Comparison of ENCODE assay signal across 11 cellular contexts in the genomic region with DNA sequence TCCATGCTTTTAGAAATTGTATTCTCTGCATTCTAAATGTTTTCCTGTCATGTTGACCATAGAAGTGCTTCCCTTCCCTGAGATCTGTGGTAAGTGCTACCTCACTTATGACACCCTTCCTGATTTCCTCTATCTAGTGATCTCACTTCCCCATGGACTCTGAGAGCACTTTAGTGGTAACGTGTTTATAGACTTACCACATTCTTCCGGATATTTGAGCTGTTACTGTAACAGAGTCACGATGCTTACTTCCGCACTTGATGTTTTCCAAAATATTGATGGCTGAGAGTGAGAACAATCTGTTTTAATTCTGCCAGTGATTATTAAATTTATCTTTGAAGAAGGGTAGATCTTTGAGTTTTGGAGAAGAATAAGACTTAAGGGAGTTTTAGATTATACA.
DNase-seq lines count a peak whose midpoint lies in the region; ATAC-seq and TF ChIP-seq lines count a peak whose summit lies in the region.
"Had no signal": no experiment of that assay in that cellular context is flagged by ENCODE, and none has a peak within 500 bp of the region (broad histone marks: within the 10 kb centered on the region; RNA-seq: fewer than 3 reads in every experiment).

No MANE protein-coding gene starts in this region.

- H3K4me3 ChIP-seq in heart left ventricle (no peak overlapping the region), thoracic aorta (no peak overlapping the region), Caco-2 (ENCODE audit: low read depth, low read length) (no peak overlapping the region)
- H3K4me3 ChIP-seq: SK-N-MC had no signal

- H3K9me3 Mint-ChIP-seq in activated T-cell treated with anti-CD3 and anti-CD28 coated beads, Interleukin-2, amount 50 U/mL, for 4 hours = peaks cover 50% of the 10 kb centered on the region
- H3K9me3 Mint-ChIP-seq in T-helper 1 cell treated with Interleukin-12 subunit alpha and Interleukin-12 subunit beta and Interleukin-4 antibody, amounts not matched to agents 30 μg/mL and 1 μg/mL, for 36 hours = peaks cover 54% of the 10 kb centered on the region
- H3K9me3 Mint-ChIP-seq in Caco-2 (ENCODE audit: unreplicated experiment) = peaks cover 56% of the 10 kb centered on the region

- TF ChIP-seq CTCF in heart left ventricle (IDR thresholded peaks at IDR 0.05) (no peak), thoracic aorta (IDR thresholded peaks at IDR 0.05) (no peak), Caco-2 (IDR thresholded peaks at IDR 0.05; ENCODE audit: insufficient read depth in 1 of 2, low read depth in 1 of 2, low read length in 1 of 2, severe bottlenecking in 1 of 2, unreplicated experiment in 1 of 2) (no peak)

- H3K4me3 Mint-ChIP-seq in activated T-cell treated with anti-CD3 and anti-CD28 coated beads, Interleukin-2, amount 50 U/mL, for 4 hours = peak overlapping the region; percentile 36
- H3K4me3 Mint-ChIP-seq in T-helper 1 cell treated with Interleukin-12 subunit alpha and Interleukin-12 subunit beta and Interleukin-4 antibody, amounts not matched to agents 30 μg/mL and 1 μg/mL, for 36 hours = no peak overlapping the region
- no peak overlapping the region for H3K4me3 Mint-ChIP-seq in Caco-2 (ENCODE audit: unreplicated experiment)
- H3K4me3 Mint-ChIP-seq: nephron had no signal

- H3K27ac Mint-ChIP-seq in T-helper 1 cell treated with Interleukin-12 subunit alpha and Interleukin-12 subunit beta and Interleukin-4 antibody, amounts not matched to agents 30 μg/mL and 1 μg/mL, for 36 hours = peak overlapping the region; percentile 95
- no peak overlapping the region for H3K27ac Mint-ChIP-seq in Caco-2 (ENCODE audit: unreplicated experiment)
- H3K27ac Mint-ChIP-seq: nephron had no signal

- WGBS in heart left ventricle, 4 donors = 78 to 89% (median 84%) methylated on average over 4 of the region's 4 CpGs

- H3K27me3 ChIP-seq in heart left ventricle = no peaks in the 10 kb centered on the region
- no peaks in the 10 kb centered on the region for H3K27me3 ChIP-seq in thoracic aorta (replicated peaks; ENCODE audit: insufficient read depth)
- no peaks in the 10 kb centered on the region for H3K27me3 ChIP-seq in Caco-2 (replicated peaks; ENCODE audit: control insufficient read depth, insufficient read depth, low read length)

- TF ChIP-seq POLR2A in heart left ventricle (IDR thresholded peaks at IDR 0.05) = no peak

- peaks cover 0 to 48% (median 15%) of the 10 kb centered on the region in 12 donors for H3K9me3 ChIP-seq in heart left ventricle
- H3K9me3 ChIP-seq in thoracic aorta = peaks cover 8% of the 10 kb centered on the region
- peaks cover 16% of the 10 kb centered on the region for H3K9me3 ChIP-seq in Caco-2

- BruUV-seq in Caco-2 (replicated peaks; lab: Mats Ljungman, UMichigan) = no TSS peak

- no peaks in the 10 kb centered on the region for H3K27me3 Mint-ChIP-seq in activated T-cell treated with anti-CD3 and anti-CD28 coated beads, Interleukin-2, amount 50 U/mL, for 4 hours (ENCODE audit: low read depth)
- no peaks in the 10 kb centered on the region for H3K27me3 Mint-ChIP-seq in T-helper 1 cell treated with Interleukin-12 subunit alpha and Interleukin-12 subunit beta and Interleukin-4 antibody, amounts not matched to agents 30 μg/mL and 1 μg/mL, for 36 hours (ENCODE audit: low read depth)
- peaks cover 4% of the 10 kb centered on the region for H3K27me3 Mint-ChIP-seq in Caco-2 (ENCODE audit: insufficient read depth, unreplicated experiment)

- POLR2A ChIA-PET in Caco-2 (lab: Charles Lee) = no interaction called here

- ATAC-seq in activated T-cell treated with anti-CD3 and anti-CD28 coated beads, Interleukin-2, amount 50 U/mL, for 4 hours = no peak
- ATAC-seq in heart left ventricle (peak; percentile 69 to 86 (median 81)), thoracic aorta (ENCODE audit: insufficient number of reproducible peaks, low FRiP score, low read depth) (peak; percentile 46), GM18861 (IDR thresholded peaks at IDR 0.05; ENCODE audit: unreplicated experiment) (no peak), GM21717 (IDR thresholded peaks at IDR 0.05; ENCODE audit: unreplicated experiment) (no peak)

- no peak for DNase-seq in activated T-cell treated with anti-CD3 and anti-CD28 coated beads, Interleukin-2, amount 50 U/mL, for 4 hours
- no peak for DNase-seq in activated T-cell treated with anti-CD3 and anti-CD28 coated beads, Interleukin-2, amount 50 U/mL, for 48 hours
- DNase-seq in heart left ventricle (no peak), thoracic aorta (ENCODE audit: low spot score) (no peak), Caco-2 (no peak)
- DNase-seq: ACHN had no signal

- CTCF ChIA-PET in Caco-2 (lab: Charles Lee) = no interaction called here

- peaks cover 57% of the 10 kb centered on the region for H3K4me1 Mint-ChIP-seq in activated T-cell treated with anti-CD3 and anti-CD28 coated beads, Interleukin-2, amount 50 U/mL, for 4 hours (ENCODE audit: low read depth)
- H3K4me1 Mint-ChIP-seq in T-helper 1 cell treated with Interleukin-12 subunit alpha and Interleukin-12 subunit beta and Interleukin-4 antibody, amounts not matched to agents 30 μg/mL and 1 μg/mL, for 36 hours (ENCODE audit: low read depth) = peaks cover 36% of the 10 kb centered on the region
- H3K4me1 Mint-ChIP-seq in Caco-2 (ENCODE audit: low read depth, unreplicated experiment) = no peaks in the 10 kb centered on the region
- H3K4me1 Mint-ChIP-seq: nephron had no signal

- H3K36me3 ChIP-seq in heart left ventricle (no peaks in the 10 kb centered on the region), thoracic aorta (no peaks in the 10 kb centered on the region), Caco-2 (ENCODE audit: control insufficient read depth, insufficient read depth, low read length) (no peaks in the 10 kb centered on the region)

- H3K27ac ChIP-seq in heart left ventricle (peak overlapping the region in 3 of 12 donors; percentile 27 to 92 (median 52)), thoracic aorta (no peak overlapping the region)
- H3K27ac ChIP-seq: SK-N-MC had no signal

- peaks cover 15% of the 10 kb centered on the region for H3K36me3 Mint-ChIP-seq in activated T-cell treated with anti-CD3 and anti-CD28 coated beads, Interleukin-2, amount 50 U/mL, for 4 hours (ENCODE audit: insufficient read depth)
- H3K36me3 Mint-ChIP-seq in T-helper 1 cell treated with Interleukin-12 subunit alpha and Interleukin-12 subunit beta and Interleukin-4 antibody, amounts not matched to agents 30 μg/mL and 1 μg/mL, for 36 hours (ENCODE audit: low read depth) = peaks cover 36% of the 10 kb centered on the region
- H3K36me3 Mint-ChIP-seq in Caco-2 (ENCODE audit: insufficient read depth, unreplicated experiment) = no peaks in the 10 kb centered on the region

- peaks cover 0 to 39% (median 0%) of the 10 kb centered on the region in 12 donors for H3K4me1 ChIP-seq in heart left ventricle
- peaks cover 0 to 3% of the 10 kb centered on the region in 2 donors for H3K4me1 ChIP-seq in thoracic aorta (ENCODE audit: control insufficient read depth in 1 of 2, low read depth in 2 of 2)
- no peaks in the 10 kb centered on the region for H3K4me1 ChIP-seq in Caco-2

- intact Hi-C loops in heart left ventricle (cut with DNase I) (no loop called here), Caco-2 (cut with micrococcal nuclease; ENCODE audit: unreplicated experiment) (no loop called here)

Comparison
In these comparisons a context has a peak if more than half of its experiments do, and no peak if none do; other contexts are left out.
1. ATAC-seq: peak in heart left ventricle (4 of 4) and thoracic aorta (single experiment); none in activated T-cell treated with anti-CD3 and anti-CD28 coated beads, Interleukin-2, amount 50 U/mL, for 4 hours (0 of 2), GM18861 (single experiment) and GM21717 (single experiment).